17 cellular contexts compared by ENCODE assay signal in genomic region chrX:97102938-97103337, GRCh38.
"Had no signal": no experiment of that assay in that cellular context is flagged by ENCODE, and none has a peak within 500 bp of the region (broad histone marks: within the 10 kb centered on the region; RNA-seq: fewer than 3 reads in every experiment).

No MANE protein-coding gene starts in this region.

- H3K79me2 ChIP-seq: hepatocyte had no signal

- H3K9me3 Mint-ChIP-seq: activated naive CD4-positive, alpha-beta T cell treated with anti-CD3 and anti-CD28 coated beads, Interleukin-2, amount 10 ng/mL, durations not matched to agents 7 days and 5 days; nephron progenitor cell had no signal

- FAIRE-seq: endometrium, kidney had no signal

- H3K4me2 ChIP-seq: hepatocyte had no signal

- H3K27me3 ChIP-seq: cardiac muscle cell, hepatocyte, transverse colon had no signal

- DNase-seq: activated CD4-positive, alpha-beta T cell treated with anti-CD3 and anti-CD28 coated beads for 1 hour; activated CD4-positive, alpha-beta T cell treated with anti-CD3 and anti-CD28 coated beads, Interleukin-2, amount 50 U/mL, for 48 hours; activated CD8-positive, alpha-beta memory T cell treated with anti-CD3 and anti-CD28 coated beads, Interleukin-2, amount 10 ng/mL, durations not matched to agents 7 days and 5 days; activated naive CD4-positive, alpha-beta T cell treated with anti-CD3 and anti-CD28 coated beads, Interleukin-2, amount 10 ng/mL, durations not matched to agents 7 days and 5 days; activated T-cell treated with anti-CD3 and anti-CD28 coated beads, Interleukin-2, amount 50 U/mL, for 1 hour; kidney; left ventricle myocardium inferior; nephron progenitor cell; occipital lobe; stimulated activated naive CD4-positive, alpha-beta T cell; substantia nigra; T1000; transverse colon had no signal

- H3K27me3 Mint-ChIP-seq: activated CD8-positive, alpha-beta memory T cell treated with anti-CD3 and anti-CD28 coated beads, Interleukin-2, amount 10 ng/mL, durations not matched to agents 7 days and 5 days; activated naive CD4-positive, alpha-beta T cell treated with anti-CD3 and anti-CD28 coated beads, Interleukin-2, amount 10 ng/mL, durations not matched to agents 7 days and 5 days had no signal

- H3K27ac ChIP-seq: cardiac muscle cell, hepatocyte, left ventricle myocardium inferior, transverse colon had no signal

- H2AFZ ChIP-seq: hepatocyte had no signal

- ATAC-seq: activated CD8-positive, alpha-beta memory T cell treated with anti-CD3 and anti-CD28 coated beads, Interleukin-2, amount 10 ng/mL, durations not matched to agents 7 days and 5 days; esophagus mucosa had no signal

- H3K4me1 ChIP-seq: left ventricle myocardium inferior, transverse colon had no signal

- H3K4me3 Mint-ChIP-seq: activated CD8-positive, alpha-beta memory T cell treated with anti-CD3 and anti-CD28 coated beads, Interleukin-2, amount 10 ng/mL, durations not matched to agents 7 days and 5 days; activated naive CD4-positive, alpha-beta T cell treated with anti-CD3 and anti-CD28 coated beads, Interleukin-2, amount 10 ng/mL, durations not matched to agents 7 days and 5 days; nephron progenitor cell had no signal

- H3K36me3 ChIP-seq: left ventricle myocardium inferior, transverse colon had no signal

- H3K9me3 ChIP-seq: left ventricle myocardium inferior, transverse colon had no signal

- H3K4me3 ChIP-seq: cardiac muscle cell, hepatocyte, left ventricle myocardium inferior, transverse colon had no signal

- H3K27ac Mint-ChIP-seq: activated CD8-positive, alpha-beta memory T cell treated with anti-CD3 and anti-CD28 coated beads, Interleukin-2, amount 10 ng/mL, durations not matched to agents 7 days and 5 days; activated naive CD4-positive, alpha-beta T cell treated with anti-CD3 and anti-CD28 coated beads, Interleukin-2, amount 10 ng/mL, durations not matched to agents 7 days and 5 days; nephron progenitor cell had no signal

- H3K4me1 Mint-ChIP-seq: activated CD8-positive, alpha-beta memory T cell treated with anti-CD3 and anti-CD28 coated beads, Interleukin-2, amount 10 ng/mL, durations not matched to agents 7 days and 5 days; activated naive CD4-positive, alpha-beta T cell treated with anti-CD3 and anti-CD28 coated beads, Interleukin-2, amount 10 ng/mL, durations not matched to agents 7 days and 5 days; nephron progenitor cell had no signal
